Comparison of ENCODE assay signal across 13 cellular contexts in genomic region chr11:122207505-122207904, GRCh38.
A peak's percentile ranks its signal among the peaks of the same experiment; 100 is the strongest.
DNase-seq lines count a peak whose midpoint lies in the region; ATAC-seq and TF ChIP-seq lines count a peak whose summit lies in the region.
"Had no signal": no experiment of that assay in that cellular context is flagged by ENCODE, and none has a peak within 500 bp of the region (broad histone marks: within the 10 kb centered on the region; RNA-seq: fewer than 3 reads in every experiment).

No MANE protein-coding gene starts in this region.

- TF ChIP-seq CTCF in BJ (IDR thresholded peaks at IDR 0.05; ENCODE audit: insufficient read depth, low read depth, low read length) (no peak), fibroblast of villous mesenchyme (IDR thresholded peaks at IDR 0.05; ENCODE audit: insufficient read depth, low read depth, low read length) (no peak)

- no peak for DNase-seq in BJ (ENCODE audit: low read depth)
- DNase-seq in fibroblast of villous mesenchyme (ENCODE audit: low read depth) = peak; percentile 61
- DNase-seq in skeletal muscle cell (ENCODE audit: low read depth) = peak; percentile 70
- no peak for DNase-seq in T-helper 1 cell
- DNase-seq in glomerular visceral epithelial cell (ENCODE audit: extremely low spot score) = no peak
- no peak for DNase-seq in SIG-M5 (lab: John Stamatoyannopoulos, UW)
- DNase-seq: islet precursor cell, NCI-H1417 treated with DMSO at 0.1 percent for 48 hours, pancreas, WERI-Rb-1 had no signal

- H3K36me3 ChIP-seq in BJ (ENCODE audit: control insufficient read depth, insufficient read depth, low read length) = no peaks in the 10 kb centered on the region
- H3K36me3 ChIP-seq: pancreas, WERI-Rb-1 had no signal

- H3K27ac ChIP-seq in angular gyrus (ENCODE audit: low read depth, low read length) = peak overlapping the region; percentile 67
- H3K27ac ChIP-seq: pancreas, WERI-Rb-1 had no signal

- CTCF ChIA-PET in BJ (lab: Yijun Ruan, JAX) = interaction anchor here (1.2 kb wide), 1 partner anchor 8 kb away, joined by 5 read pairs; no protein-coding TSS in a partner anchor

- peak overlapping the region; percentile 21 for H3K4me3 ChIP-seq in BJ (ENCODE audit: low read depth, low read length)
- no peak overlapping the region for H3K4me3 ChIP-seq in fibroblast of villous mesenchyme (ENCODE audit: low read depth, low read length)
- H3K4me3 ChIP-seq in skeletal muscle cell (ENCODE audit: low read depth, low read length) = peak overlapping the region; percentile 32
- H3K4me3 ChIP-seq: pancreas had no signal

- POLR2A ChIA-PET in BJ (lab: Charles Lee) = interaction anchor here (0.6 to 1.0 kb wide), 2 partner anchors 133 to 378 kb away, joined by 3 read pairs; no protein-coding TSS in a partner anchor

- no peaks in the 10 kb centered on the region for H3K27me3 ChIP-seq in BJ (ENCODE audit: control insufficient read depth, insufficient read depth, low read length)
- H3K27me3 ChIP-seq: pancreas had no signal

- no peak for ATAC-seq in GM21360 (IDR thresholded peaks at IDR 0.05; ENCODE audit: unreplicated experiment)
- ATAC-seq: Panc1, pancreas had no signal

Comparison
In these comparisons a context has a peak if more than half of its experiments do, and no peak if none do; other contexts are left out.
1. DNase-seq: peak in fibroblast of villous mesenchyme (single experiment) and skeletal muscle cell (single experiment); none in BJ (single experiment), T-helper 1 cell (0 of 5), glomerular visceral epithelial cell (single experiment) and SIG-M5 (single experiment).